18 cellular contexts compared by ENCODE assay signal in genomic region chr5:71651554-71651953, GRCh38.
DNase-seq lines count a peak whose midpoint lies in the region; TF ChIP-seq lines count a peak whose summit lies in the region.
"Had no signal": no experiment of that assay in that cellular context is flagged by ENCODE, and none has a peak within 500 bp of the region (broad histone marks: within the 10 kb centered on the region; RNA-seq: fewer than 3 reads in every experiment).

No MANE protein-coding gene starts in this region.

- no peak overlapping the region for H2BK5ac ChIP-seq in neuronal stem cell (ENCODE audit: low read length)

- H3K36me3 Mint-ChIP-seq in brain (peaks cover 50% of the 10 kb centered on the region), glutamatergic neuron (ENCODE audit: unreplicated experiment) (no peaks in the 10 kb centered on the region)

- no peak overlapping the region for H2BK15ac ChIP-seq in neuronal stem cell (ENCODE audit: low read length)

- H3K4me1 ChIP-seq in neuronal stem cell (ENCODE audit: control insufficient read depth in 2 of 2, insufficient read depth in 1 of 2, low read depth in 1 of 2, low read length in 2 of 2) = no peaks in the 10 kb centered on the region
- H3K4me1 ChIP-seq: A549, adrenal gland, left lung, Peyer's patch had no signal

- H3K27me3 Mint-ChIP-seq in brain (peaks cover 3% of the 10 kb centered on the region), glutamatergic neuron (ENCODE audit: unreplicated experiment) (peaks cover 3% of the 10 kb centered on the region)
- H3K27me3 Mint-ChIP-seq: central memory CD8-positive, alpha-beta T cell had no signal

- no peak overlapping the region for H3K14ac ChIP-seq in neuronal stem cell (ENCODE audit: low read length)

- H3K4me1 Mint-ChIP-seq in brain (peaks cover 14% of the 10 kb centered on the region), glutamatergic neuron (ENCODE audit: low read depth, unreplicated experiment) (no peaks in the 10 kb centered on the region)
- H3K4me1 Mint-ChIP-seq: central memory CD8-positive, alpha-beta T cell had no signal

- H3K27ac ChIP-seq in neuronal stem cell (replicated peaks; ENCODE audit: low read length) = no peak overlapping the region
- H3K27ac ChIP-seq: A549, adrenal gland, GM23248, left lung, Peyer's patch had no signal

- H2BK12ac ChIP-seq in neuronal stem cell (ENCODE audit: low read length) = no peak overlapping the region

- no peak overlapping the region for H2AFZ ChIP-seq in neuronal stem cell (ENCODE audit: low read length)
- H2AFZ ChIP-seq: GM23248 had no signal

- H3K36me3 ChIP-seq in neuronal stem cell (replicated peaks in 1 of 2; ENCODE audit: control insufficient read depth in 2 of 2, insufficient read depth in 2 of 2, low read length in 2 of 2) = peaks cover 5 to 16% of the 10 kb centered on the region in 2 donors

- H3K4me2 ChIP-seq in neuronal stem cell (ENCODE audit: insufficient read depth, low read length, poor library complexity, severe bottlenecking) = no peak overlapping the region
- H3K4me2 ChIP-seq: A549 had no signal

- H3K9me3 ChIP-seq in neuronal stem cell (replicated peaks in 1 of 2; ENCODE audit: control insufficient read depth in 2 of 2, insufficient read depth in 1 of 2, low read depth in 1 of 2, low read length in 2 of 2) = no peaks in the 10 kb centered on the region
- H3K9me3 ChIP-seq: A549, adrenal gland, left lung, Peyer's patch had no signal

- H4K91ac ChIP-seq in neuronal stem cell (ENCODE audit: low read depth, low read length, poor library complexity) = no peak overlapping the region

- no peak overlapping the region for H2BK120ac ChIP-seq in neuronal stem cell (ENCODE audit: low read depth, low read length)

- no peak overlapping the region for H3K23ac ChIP-seq in neuronal stem cell (ENCODE audit: low read depth, low read length, poor library complexity)

- TF ChIP-seq CTCF in brain (conservative IDR thresholded peaks at IDR 0.05) (no peak), glutamatergic neuron (IDR thresholded peaks at IDR 0.05; ENCODE audit: partially characterized antibody, unreplicated experiment) (no peak)

- H3K9me3 Mint-ChIP-seq in brain = no peaks in the 10 kb centered on the region
- no peaks in the 10 kb centered on the region for H3K9me3 Mint-ChIP-seq in glutamatergic neuron (ENCODE audit: unreplicated experiment)
- H3K9me3 Mint-ChIP-seq: central memory CD8-positive, alpha-beta T cell; type B pancreatic cell had no signal

- no peak overlapping the region for H3K4ac ChIP-seq in neuronal stem cell (ENCODE audit: low read length)

- H3K4me3 Mint-ChIP-seq in brain (peak overlapping the region in 1 of 5 experiments; percentile 23), glutamatergic neuron (ENCODE audit: unreplicated experiment) (no peak overlapping the region)
- H3K4me3 Mint-ChIP-seq: central memory CD8-positive, alpha-beta T cell; type B pancreatic cell had no signal

- H3K79me1 ChIP-seq in neuronal stem cell (ENCODE audit: low read depth, low read length) = no peaks in the 10 kb centered on the region

- H3K27me3 ChIP-seq in neuronal stem cell (ENCODE audit: control insufficient read depth in 3 of 3, insufficient read depth in 3 of 3, low read depth in 1 of 3, low read length in 3 of 3) = peaks cover 0 to 2% (median 0%) of the 10 kb centered on the region in 3 experiments
- H3K27me3 ChIP-seq: adrenal gland, left lung, Peyer's patch had no signal

- no peak overlapping the region for H2AK5ac ChIP-seq in neuronal stem cell (ENCODE audit: low read depth, low read length)

- DNase-seq in activated CD4-positive, alpha-beta T cell treated with anti-CD3 and anti-CD28 coated beads for 24 hours (ENCODE audit: low read depth in 2 of 2) = peak; percentile 23 to 28
- no peak for DNase-seq in activated CD4-positive, alpha-beta T cell treated with anti-CD3 and anti-CD28 coated beads for 1 hour
- DNase-seq in activated CD4-positive, alpha-beta T cell treated with anti-CD3 and anti-CD28 coated beads, Interleukin-2, amount 50 U/mL, for 24 hours (ENCODE audit: low read depth in 1 of 2, low spot score in 1 of 2) = peak; percentile 5 to 34
- DNase-seq in stimulated activated CD4-positive, alpha-beta T cell treated with anti-CD3 and anti-CD28 coated beads, TNF-alpha, amount 100 ng/mL, for 24 hours (ENCODE audit: low read depth in 3 of 3) = peak; percentile 1 to 50 (median 20)
- DNase-seq in glutamatergic neuron (no peak), neuronal stem cell (ENCODE audit: low spot score) (no peak), dermis blood vessel endothelial cell (no peak)
- DNase-seq: adrenal gland, GM23248, KG1, left lung, NCI-H1092 treated with DMSO at 0.1 percent for 48 hours, NCI-H2171 treated with DMSO at 0.1 percent for 48 hours, Peyer's patch had no signal

- H4K8ac ChIP-seq in neuronal stem cell (ENCODE audit: low read depth, low read length) = no peak overlapping the region

- no CpG with 5 or more reads among the region's 2 CpGs for WGBS in neuronal stem cell (ENCODE audit: extremely low coverage in 2 of 2, insufficient read length in 2 of 2, insufficient replicate concordance in 1 of 2), 2 donors

- H3K9ac ChIP-seq in neuronal stem cell (ENCODE audit: low read depth, low read length, poor library complexity) = no peak overlapping the region
- H3K9ac ChIP-seq: GM23248 had no signal

- H3K4me3 ChIP-seq in neuronal stem cell (ENCODE audit: low read length in 2 of 2) = no peak overlapping the region
- H3K4me3 ChIP-seq: A549, adrenal gland, GM23248, left lung, Peyer's patch had no signal

- peak overlapping the region in 3 of 5 experiments; percentile 39 to 94 (median 81) for H3K27ac Mint-ChIP-seq in brain
- no peak overlapping the region for H3K27ac Mint-ChIP-seq in glutamatergic neuron (ENCODE audit: unreplicated experiment)
- H3K27ac Mint-ChIP-seq: type B pancreatic cell had no signal

- no peak overlapping the region for H3K18ac ChIP-seq in neuronal stem cell (ENCODE audit: low read length)

Comparison
In these comparisons a context has a peak if more than half of its experiments do, and no peak if none do; other contexts are left out.
1. DNase-seq: peak in activated CD4-positive, alpha-beta T cell treated with anti-CD3 and anti-CD28 coated beads for 24 hours (2 of 2), activated CD4-positive, alpha-beta T cell treated with anti-CD3 and anti-CD28 coated beads, Interleukin-2, amount 50 U/mL, for 24 hours (2 of 2) and stimulated activated CD4-positive, alpha-beta T cell treated with anti-CD3 and anti-CD28 coated beads, TNF-alpha, amount 100 ng/mL, for 24 hours (3 of 3); none in activated CD4-positive, alpha-beta T cell treated with anti-CD3 and anti-CD28 coated beads for 1 hour (single experiment), glutamatergic neuron (single experiment), neuronal stem cell (single experiment) and dermis blood vessel endothelial cell (single experiment).